Comparison of ENCODE assay signal across 1 cellular context in genomic region chr1:226636847-226637096, GRCh38.
TF ChIP-seq lines count a peak whose summit lies in the region.

No MANE protein-coding gene starts in this region.

TF ChIP-seq in K562, 482 proteins besides CTCF, POLR2A, EP300 and RAD21:
- TF ChIP-seq OTX1 (CRISPR knock-in tag; IDR thresholded peaks at IDR 0.05) (0 out of 2 replicates have a peak, but pooled peaks have one; percentile 48), CXXC5 (CRISPR knock-in tag; IDR thresholded peaks at IDR 0.05) (no peak), PURB (CRISPR knock-in tag; IDR thresholded peaks at IDR 0.05; ENCODE audit: low read depth) (no peak), SAFB (IDR thresholded peaks at IDR 0.05; ENCODE audit: borderline replicate concordance, low read depth, low read length) (no peak), MTA3 (IDR thresholded peaks at IDR 0.05; ENCODE audit: borderline replicate concordance) (no peak), GABPA (tag; conservative IDR thresholded peaks at IDR 0.05; ENCODE audit: low read depth) (no peak), ZBTB26 (CRISPR knock-in tag; IDR thresholded peaks at IDR 0.05) (peak; percentile 44; the same call in 1 of the 2 replicates), NCOA6 (IDR thresholded peaks at IDR 0.05) (no peak), MCM3 (IDR thresholded peaks at IDR 0.05) (0 out of 2 replicates have a peak, but pooled peaks have one; percentile 48), WHSC1 (IDR thresholded peaks at IDR 0.05; ENCODE audit: low read length) (no peak), CBFB (CRISPR knock-in tag; IDR thresholded peaks at IDR 0.05) (no peak), KDM2B (CRISPR knock-in tag; IDR thresholded peaks at IDR 0.05) (no peak)
